Comparison of ENCODE assay signal across 16 cellular contexts in the genomic region with DNA sequence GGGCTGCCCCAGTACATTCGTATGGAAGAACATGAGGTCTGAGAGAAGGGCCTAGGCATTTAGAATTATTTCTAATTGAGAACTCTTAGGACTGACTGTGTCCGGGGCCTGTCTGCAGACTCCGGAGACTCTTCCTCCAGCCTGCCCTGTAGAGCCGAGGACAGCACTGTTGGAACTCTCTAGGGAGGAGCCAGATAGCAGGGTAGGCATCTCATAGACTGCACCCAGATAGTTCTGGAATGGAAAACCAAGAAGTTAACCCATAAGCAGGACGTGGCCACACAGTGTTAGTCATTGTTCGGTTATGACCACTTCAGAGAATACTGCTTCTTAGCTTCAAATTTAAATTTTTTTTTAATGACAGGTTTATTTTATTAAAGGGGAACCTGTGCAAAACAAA. TPM values are rescaled to one million over a fixed set of nuclear protein-coding genes. Genes with fewer than 3 reads are reported as not detected.
A peak's percentile ranks its signal among the peaks of the same experiment; 100 is the strongest.
DNase-seq lines count a peak whose midpoint lies in the region; ATAC-seq and TF ChIP-seq lines count a peak whose summit lies in the region.
"Had no signal": no experiment of that assay in that cellular context is flagged by ENCODE, and none has a peak within 500 bp of the region (broad histone marks: within the 10 kb centered on the region; RNA-seq: fewer than 3 reads in every experiment).

No MANE protein-coding gene starts in this region.

- peak; percentile 16 for ATAC-seq in mucosa of descending colon
- no peak for ATAC-seq in GM18517 (IDR thresholded peaks at IDR 0.05; ENCODE audit: unreplicated experiment)
- no peak for ATAC-seq in GM19035 (IDR thresholded peaks at IDR 0.05; ENCODE audit: unreplicated experiment)
- ATAC-seq in HG02588 (IDR thresholded peaks at IDR 0.05; ENCODE audit: unreplicated experiment): no peak
- ATAC-seq: left lobe of liver, pancreas had no signal

- no peak for TF ChIP-seq CTCF in AG09309 (IDR thresholded peaks at IDR 0.05; ENCODE audit: control insufficient read depth, insufficient read depth, low read depth, low read length, missing control alignments)
- TF ChIP-seq CTCF in mucosa of descending colon (IDR thresholded peaks at IDR 0.05): no peak

- intact Hi-C loops in activated T-helper 1 cell treated with anti-CD3 and anti-CD28 coated beads, Interleukin-12 subunit alpha, Interleukin-12 subunit beta, Interleukin-2, Interleukin-4 antibody, amounts not matched to agents 30 ng/mL and 10 ng/mL and 1 ng/mL, durations not matched to agents 14 hours and 24 hours and 36 hours (cut with micrococcal nuclease): loop anchor here (1.0 to 5.0 kb wide), 2 partner anchors 58 to 346 kb away; partner anchors contain the start of gene ABHD5
- intact Hi-C loops in mucosa of descending colon (cut with DNase I, micrococcal nuclease): no loop called here

- H3K27ac Mint-ChIP-seq in activated T-helper 1 cell treated with anti-CD3 and anti-CD28 coated beads, Interleukin-12 subunit alpha, Interleukin-12 subunit beta, Interleukin-2, Interleukin-4 antibody, amounts not matched to agents 30 ng/mL and 10 ng/mL and 1 ng/mL, durations not matched to agents 14 hours and 24 hours and 36 hours: peak overlapping the region; percentile 86
- H3K27ac Mint-ChIP-seq: type B pancreatic cell had no signal

- peaks cover 9% of the 10 kb centered on the region for H3K9me3 Mint-ChIP-seq in activated T-helper 1 cell treated with anti-CD3 and anti-CD28 coated beads, Interleukin-12 subunit alpha, Interleukin-12 subunit beta, Interleukin-2, Interleukin-4 antibody, amounts not matched to agents 30 ng/mL and 10 ng/mL and 1 ng/mL, durations not matched to agents 14 hours and 24 hours and 36 hours
- H3K9me3 Mint-ChIP-seq: type B pancreatic cell had no signal

- DNase-seq in AG09309 (ENCODE audit: low read depth) (peak; percentile 28), ELR (ENCODE audit: low read depth) (peak; percentile 62), mucosa of descending colon (no peak), amniotic stem cell (lab: John Stamatoyannopoulos, UW) (no peak)
- DNase-seq in activated T-helper 1 cell treated with anti-CD3 and anti-CD28 coated beads, Interleukin-12 subunit alpha, Interleukin-12 subunit beta, Interleukin-2, Interleukin-4 antibody, amounts not matched to agents 30 ng/mL and 10 ng/mL and 1 ng/mL, durations not matched to agents 14 hours and 24 hours and 36 hours (ENCODE audit: low spot score): no peak
- DNase-seq: activated CD8-positive, alpha-beta memory T cell treated with anti-CD3 and anti-CD28 coated beads, Interleukin-2, amount 50 U/mL, for 4 hours; foreskin melanocyte; NCI-H1092; NCI-H526 treated with DMSO at 0.1 percent for 48 hours; pancreas; SW 1271 had no signal

- no peaks in the 10 kb centered on the region for H3K27me3 Mint-ChIP-seq in activated T-helper 1 cell treated with anti-CD3 and anti-CD28 coated beads, Interleukin-12 subunit alpha, Interleukin-12 subunit beta, Interleukin-2, Interleukin-4 antibody, amounts not matched to agents 30 ng/mL and 10 ng/mL and 1 ng/mL, durations not matched to agents 14 hours and 24 hours and 36 hours (ENCODE audit: insufficient read depth)
- H3K27me3 Mint-ChIP-seq: type B pancreatic cell had no signal

- H3K36me3 Mint-ChIP-seq in activated T-helper 1 cell treated with anti-CD3 and anti-CD28 coated beads, Interleukin-12 subunit alpha, Interleukin-12 subunit beta, Interleukin-2, Interleukin-4 antibody, amounts not matched to agents 30 ng/mL and 10 ng/mL and 1 ng/mL, durations not matched to agents 14 hours and 24 hours and 36 hours (ENCODE audit: low read depth): peaks cover 68% of the 10 kb centered on the region

- peak overlapping the region; percentile 63 for H3K4me3 Mint-ChIP-seq in activated T-helper 1 cell treated with anti-CD3 and anti-CD28 coated beads, Interleukin-12 subunit alpha, Interleukin-12 subunit beta, Interleukin-2, Interleukin-4 antibody, amounts not matched to agents 30 ng/mL and 10 ng/mL and 1 ng/mL, durations not matched to agents 14 hours and 24 hours and 36 hours
- H3K4me3 Mint-ChIP-seq: type B pancreatic cell had no signal

- peaks cover 80% of the 10 kb centered on the region for H3K4me1 Mint-ChIP-seq in activated T-helper 1 cell treated with anti-CD3 and anti-CD28 coated beads, Interleukin-12 subunit alpha, Interleukin-12 subunit beta, Interleukin-2, Interleukin-4 antibody, amounts not matched to agents 30 ng/mL and 10 ng/mL and 1 ng/mL, durations not matched to agents 14 hours and 24 hours and 36 hours (ENCODE audit: low read depth)

- no peaks in the 10 kb centered on the region for H3K4me1 ChIP-seq in mucosa of descending colon (ENCODE audit: low read depth)

- H3K36me3 ChIP-seq in mucosa of descending colon (ENCODE audit: low read depth): no peaks in the 10 kb centered on the region

- H3K4me3 ChIP-seq in AG09309 (ENCODE audit: control insufficient read depth, low read depth, low read length) (no peak overlapping the region), mucosa of descending colon (no peak overlapping the region)
- H3K4me3 ChIP-seq: pancreas had no signal

- H3K9me3 ChIP-seq in mucosa of descending colon: no peaks in the 10 kb centered on the region
- H3K9me3 ChIP-seq: pancreas had no signal

RNA-seq across cellular contexts. Expression of gene SNRK, which starts 59.5 kb away (rescaled TPM):
- 37.7 and 38.1 TPM in 2 replicates for total RNA-seq in activated T-helper 1 cell treated with anti-CD3 and anti-CD28 coated beads, Interleukin-12 subunit alpha, Interleukin-12 subunit beta, Interleukin-2, Interleukin-4 antibody, amounts not matched to agents 30 ng/mL and 10 ng/mL and 1 ng/mL, durations not matched to agents 14 hours and 24 hours and 36 hours
- total RNA-seq in mucosa of descending colon: 10 to 100 TPM; 33.2 to 47.6 (median 35.2) TPM

Comparison
In these comparisons a context has a peak if more than half of its experiments do, and no peak if none do; other contexts are left out.
1. DNase-seq: peak in AG09309 (single experiment) and ELR (single experiment); none in activated T-helper 1 cell treated with anti-CD3 and anti-CD28 coated beads, Interleukin-12 subunit alpha, Interleukin-12 subunit beta, Interleukin-2, Interleukin-4 antibody, amounts not matched to agents 30 ng/mL and 10 ng/mL and 1 ng/mL, durations not matched to agents 14 hours and 24 hours and 36 hours (single experiment), mucosa of descending colon (0 of 3) and amniotic stem cell (single experiment).